8 cellular contexts compared by ENCODE assay signal in the genomic region with DNA sequence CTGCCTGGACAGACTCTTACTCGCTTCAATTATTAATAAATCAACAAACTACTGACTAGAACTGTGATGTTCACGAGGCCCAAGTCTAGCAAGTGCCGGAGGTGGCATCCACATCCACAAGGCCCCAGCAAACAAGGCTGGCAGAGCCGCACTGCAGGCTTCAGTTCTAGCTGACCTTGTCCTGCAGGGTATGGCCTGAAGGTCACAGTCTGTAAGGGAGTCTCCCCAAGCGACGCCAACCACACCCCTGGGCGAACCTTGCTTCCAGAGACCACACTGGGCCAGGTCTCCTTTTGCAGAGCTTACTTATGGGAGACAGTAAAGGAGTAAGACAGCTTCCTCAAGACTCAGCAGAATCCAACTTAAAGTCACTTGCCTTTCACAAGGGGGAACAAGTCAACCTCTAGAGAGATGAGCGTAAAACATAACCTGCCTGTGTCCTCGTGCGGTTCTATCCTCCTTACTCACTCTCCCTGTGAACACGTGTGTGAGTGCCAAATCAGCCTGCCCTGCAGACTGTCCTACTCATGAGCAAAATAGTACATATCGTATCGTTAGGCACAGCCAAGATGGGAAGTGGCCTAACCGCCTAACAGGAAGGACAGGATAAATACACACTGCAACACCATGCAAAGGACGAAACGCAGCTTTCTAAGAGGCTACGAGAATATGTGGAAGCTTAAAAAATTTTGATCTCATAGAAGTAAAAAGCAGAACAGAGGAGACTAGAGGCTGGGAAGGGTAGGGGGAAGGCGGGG. TPM values are rescaled to one million over a fixed set of nuclear protein-coding genes. Genes with fewer than 3 reads are reported as not detected.
DNase-seq lines count a peak whose midpoint lies in the region; ATAC-seq lines count a peak whose summit lies in the region.

No MANE protein-coding gene starts in this region.

- H3K4me1 ChIP-seq in Karpas-422 (ENCODE audit: low read length) (peaks cover 95% of the 10 kb centered on the region), stomach smooth muscle (ENCODE audit: control insufficient read depth, insufficient read depth, low read length) (peaks cover 51% of the 10 kb centered on the region)

- no peaks in the 10 kb centered on the region for H3K9me3 Mint-ChIP-seq in activated T-cell treated with anti-CD3 and anti-CD28 coated beads, Interleukin-2, amount 50 U/mL, for 72 hours

- H3K27ac ChIP-seq in Karpas-422 (ENCODE audit: low read length) (peak overlapping the region; percentile 71), stomach smooth muscle (ENCODE audit: low read length) (peak overlapping the region; percentile 53)

- H3K4me3 Mint-ChIP-seq in activated T-cell treated with anti-CD3 and anti-CD28 coated beads, Interleukin-2, amount 50 U/mL, for 72 hours: peak overlapping the region; percentile 52 to 73

- H3K9ac ChIP-seq in Karpas-422 (ENCODE audit: low read length) (peak overlapping the region; percentile 18; the same call in 1 of the 2 replicates), stomach smooth muscle (ENCODE audit: low read length in 2 of 2) (no peak overlapping the region)

- H3K9me3 ChIP-seq in Karpas-422 (ENCODE audit: low read length): no peaks in the 10 kb centered on the region
- no peaks in the 10 kb centered on the region for H3K9me3 ChIP-seq in stomach smooth muscle (ENCODE audit: control insufficient read depth in 2 of 2, low read length in 2 of 2)

- no peaks in the 10 kb centered on the region for H3K27me3 Mint-ChIP-seq in activated T-cell treated with anti-CD3 and anti-CD28 coated beads, Interleukin-2, amount 50 U/mL, for 72 hours (ENCODE audit: low read depth)

- H3K79me2 ChIP-seq in Karpas-422 (ENCODE audit: low read length): peaks cover 100% of the 10 kb centered on the region

- H3K36me3 ChIP-seq in Karpas-422 (ENCODE audit: insufficient read depth, low read length): peaks cover 11% of the 10 kb centered on the region; the same call in 1 of the 2 replicates
- H3K36me3 ChIP-seq in stomach smooth muscle (ENCODE audit: control insufficient read depth in 2 of 2, insufficient read depth in 2 of 2, low read length in 2 of 2): peaks cover 0 to 2% of the 10 kb centered on the region in 2 donors

- peak overlapping the region; percentile 52 for H3K27ac Mint-ChIP-seq in activated T-cell treated with anti-CD3 and anti-CD28 coated beads, Interleukin-2, amount 50 U/mL, for 72 hours

- H3K27me3 ChIP-seq in Karpas-422 (ENCODE audit: low read length) (no peaks in the 10 kb centered on the region), stomach smooth muscle (ENCODE audit: control insufficient read depth in 1 of 2, insufficient read depth in 2 of 2, low read length in 2 of 2) (no peaks in the 10 kb centered on the region)

- peaks cover 26% of the 10 kb centered on the region for H4K20me1 ChIP-seq in Karpas-422 (ENCODE audit: insufficient read depth, low read depth, low read length)

- ATAC-seq in activated T-cell treated with anti-CD3 and anti-CD28 coated beads, Interleukin-2, amount 50 U/mL, for 72 hours (replicated peaks in 1 of 2): no peak
- ATAC-seq in HG03095 (IDR thresholded peaks at IDR 0.05; ENCODE audit: unreplicated experiment) (no peak), GM19467 (IDR thresholded peaks at IDR 0.05; ENCODE audit: unreplicated experiment) (no peak)
- ATAC-seq in activated CD4-positive, CD25-positive, alpha-beta regulatory T cell treated with anti-CD3 and anti-CD28 coated beads, Interleukin-2, amount 50 U/mL, for 24 hours: no peak

- H2AFZ ChIP-seq in Karpas-422 (ENCODE audit: low read length): no peak overlapping the region

- no peaks in the 10 kb centered on the region for H3K9me2 ChIP-seq in Karpas-422 (replicated peaks; ENCODE audit: insufficient read depth, low read length)

- peaks cover 6 to 17% of the 10 kb centered on the region in 2 donors for H3K36me3 Mint-ChIP-seq in activated T-cell treated with anti-CD3 and anti-CD28 coated beads, Interleukin-2, amount 50 U/mL, for 72 hours (ENCODE audit: insufficient read depth in 2 of 2)

- H3K4me3 ChIP-seq in Karpas-422 (ENCODE audit: low read length): no peak overlapping the region
- no peak overlapping the region for H3K4me3 ChIP-seq in stomach smooth muscle (ENCODE audit: low read length in 2 of 2)

- DNase-seq in Karpas-422 (no peak), iris pigment epithelial cell (ENCODE audit: low read depth) (peak; percentile 77), NK-92 (lab: John Stamatoyannopoulos, UW; ENCODE audit: unreplicated experiment) (no peak)
- peak in 1 of 2 donors; percentile 34 for DNase-seq in activated T-cell treated with anti-CD3 and anti-CD28 coated beads, Interleukin-2, amount 50 U/mL, for 72 hours

- peaks cover 94% of the 10 kb centered on the region for H3K4me1 Mint-ChIP-seq in activated T-cell treated with anti-CD3 and anti-CD28 coated beads, Interleukin-2, amount 50 U/mL, for 72 hours (ENCODE audit: low read depth)

- peak overlapping the region; percentile 39 for H3K4me2 ChIP-seq in Karpas-422 (ENCODE audit: low read depth, low read length, poor library complexity, severe bottlenecking)

RNA-seq across cellular contexts. Expression of a gene that starts 22.7 kb away (rescaled TPM):
- 72.5 and 148 TPM in 2 replicates for total RNA-seq in Karpas-422 (2014; rRNA removed; shearing (Covaris generic); ENCODE audit: low replicate concordance)
- 10 to 100 TPM; 30.0 to 37.7 TPM for total RNA-seq in activated T-cell treated with anti-CD3 and anti-CD28 coated beads, Interleukin-2, amount 50 U/mL, for 72 hours
